In the genomic region with DNA sequence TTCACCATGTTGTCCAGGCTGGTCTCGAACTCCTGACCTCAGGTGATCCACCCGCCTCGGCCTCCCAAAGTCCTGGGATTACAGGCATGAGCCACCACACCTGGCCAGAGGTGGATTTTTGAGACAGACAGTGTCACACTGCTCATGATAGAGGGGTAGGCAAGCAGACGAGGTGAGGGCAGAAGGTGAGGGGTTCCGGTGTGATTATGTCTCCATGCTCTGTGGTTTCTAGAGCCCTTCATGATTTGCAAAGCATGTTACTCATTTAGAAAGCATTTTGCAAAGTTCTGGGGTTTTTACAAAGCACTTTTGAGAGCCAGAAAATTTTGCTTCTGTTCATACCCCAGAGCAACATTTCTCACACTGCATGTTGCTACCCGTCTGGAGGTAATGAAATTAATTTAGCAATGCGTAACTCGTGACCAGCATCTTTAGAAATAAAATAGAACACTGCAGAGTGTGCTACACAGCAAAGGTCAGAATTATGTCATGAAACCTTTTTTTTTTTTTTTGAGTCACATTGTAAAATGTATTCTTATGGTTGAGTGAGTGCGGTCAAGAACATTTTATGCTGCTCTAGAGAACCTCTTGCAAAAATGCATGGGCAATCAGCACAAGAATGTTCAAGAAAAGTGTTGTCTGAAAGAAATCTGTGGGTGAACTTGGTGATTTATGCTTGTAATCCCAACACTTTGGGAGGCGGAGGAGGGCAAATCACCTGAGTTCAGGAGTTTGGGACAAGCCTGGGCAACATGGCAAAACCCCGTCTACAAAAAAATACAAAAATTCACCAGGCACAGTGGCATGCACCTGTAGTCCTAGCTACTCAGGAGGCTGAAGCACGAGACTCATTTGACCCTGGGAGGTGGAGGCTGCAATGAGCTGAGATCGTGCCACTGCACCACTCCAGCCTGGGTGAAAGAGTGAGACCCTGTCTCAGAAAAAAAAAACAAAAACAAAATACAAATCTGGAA, we compare ENCODE assay signal across 8 cellular contexts. TPM values are rescaled to one million over a fixed set of nuclear protein-coding genes. Genes with fewer than 3 reads are reported as not detected.
DNase-seq lines count a peak whose midpoint lies in the region; ATAC-seq and TF ChIP-seq lines count a peak whose summit lies in the region.

No MANE protein-coding gene starts in this region.

- H3K9me3 ChIP-seq in tibial nerve: no peaks in the 10 kb centered on the region
- no peaks in the 10 kb centered on the region for H3K9me3 ChIP-seq in tibial artery

- CTCF ChIA-PET in RWPE1 (lab: Yijun Ruan, JAX): no interaction called here

- H3K27ac ChIP-seq in RWPE1: peak overlapping the region; percentile 98
- no peak overlapping the region for H3K27ac ChIP-seq in tibial nerve
- no peak overlapping the region for H3K27ac ChIP-seq in tibial artery

- DNase-seq in RWPE1 (ENCODE audit: low spot score) (peak; percentile 77), germinal center (ENCODE audit: low spot score) (peak; percentile 40), tibial nerve (ENCODE audit: low spot score in 2 of 2) (no peak), DMS53 treated with DMSO at 0.1 percent for 48 hours (lab: John Stamatoyannopoulos, UW; ENCODE audit: unreplicated experiment) (no peak), UCSD-AML1 (lab: John Stamatoyannopoulos, UW; ENCODE audit: unreplicated experiment) (no peak), tibial artery (no peak)

- H3K27me3 ChIP-seq in tibial nerve: peaks cover 0 to 10% of the 10 kb centered on the region in 2 donors
- peaks cover 0 to 25% of the 10 kb centered on the region in 2 donors for H3K27me3 ChIP-seq in tibial artery

- intact Hi-C loops in tibial artery (cut with DNase I; ENCODE audit: low total_unique reads): no loop called here

- H3K4me1 ChIP-seq in tibial nerve: peaks cover 0 to 6% (median 0%) of the 10 kb centered on the region in 4 donors
- no peaks in the 10 kb centered on the region for H3K4me1 ChIP-seq in tibial artery

- 70 to 78% methylated on average over 13 of the region's 13 CpGs for WGBS in tibial nerve, 2 donors

- POLR2A ChIA-PET in RWPE1 (lab: Yijun Ruan, JAX; ENCODE audit: low non-redundant PET): interaction anchor here (0.6 kb wide), 1 partner anchor 98 kb away, joined by 4 read pairs; no protein-coding TSS in a partner anchor

- ATAC-seq in GM18858 (IDR thresholded peaks at IDR 0.05; ENCODE audit: unreplicated experiment): peak; percentile 61
- peak; percentile 72 for ATAC-seq in HG02571 (IDR thresholded peaks at IDR 0.05; ENCODE audit: unreplicated experiment)

- no peak for TF ChIP-seq POLR2A in tibial nerve (IDR thresholded peaks at IDR 0.05)

- H3K4me3 ChIP-seq in tibial nerve (no peak overlapping the region), tibial artery (no peak overlapping the region)

- H3K36me3 ChIP-seq in tibial nerve: peaks cover 0 to 28% (median 0%) of the 10 kb centered on the region in 3 donors
- no peaks in the 10 kb centered on the region for H3K36me3 ChIP-seq in tibial artery

- no peak for TF ChIP-seq CTCF in RWPE1 (conservative IDR thresholded peaks at IDR 0.05; ENCODE audit: low read depth)
- no peak for TF ChIP-seq CTCF in tibial nerve (IDR thresholded peaks at IDR 0.05)
- TF ChIP-seq CTCF in tibial artery (IDR thresholded peaks at IDR 0.05): no peak

- no peak for TF ChIP-seq EP300 in tibial nerve (IDR thresholded peaks at IDR 0.05)

RNA-seq across cellular contexts. Expression of a gene that starts 58.0 kb away (rescaled TPM):
- 10 to 100 TPM in 1 of 4 donors, 1 to 10 TPM in 3; 2.5 to 10.0 (median 8.8) TPM for total RNA-seq in tibial nerve

RNA-seq across cellular contexts. Expression of a gene that starts 59.3 kb away (rescaled TPM):
- total RNA-seq in tibial nerve: 100 to 1,000 TPM; 326 to 534 (median 466) TPM

Comparison
In these comparisons a context has a peak if more than half of its experiments do, and no peak if none do; other contexts are left out.
1. DNase-seq: peak in RWPE1 (single experiment) and germinal center (single experiment); none in tibial nerve (0 of 2), DMS53 treated with DMSO at 0.1 percent for 48 hours (single experiment), UCSD-AML1 (single experiment) and tibial artery (0 of 2).